Comparison of ENCODE assay signal across 2 cellular contexts in genomic region chr2:29100564-29100963, GRCh38.
TF ChIP-seq lines count a peak whose summit lies in the region.

No MANE protein-coding gene starts in this region.

TF ChIP-seq in HepG2, 621 proteins besides CTCF, POLR2A, EP300 and RAD21 (continues in another document):
- TF ChIP-seq ZNF512B (CRISPR knock-in tag; IDR thresholded peaks at IDR 0.05; ENCODE audit: borderline replicate concordance) (no peak), ZNF792 (CRISPR knock-in tag; IDR thresholded peaks at IDR 0.05) (no peak), ZNF558 (CRISPR knock-in tag; IDR thresholded peaks at IDR 0.05; ENCODE audit: borderline replicate concordance) (no peak), MEIS1 (CRISPR knock-in tag; IDR thresholded peaks at IDR 0.05; ENCODE audit: borderline replicate concordance) (no peak), ZNF724P (CRISPR knock-in tag; IDR thresholded peaks at IDR 0.05; ENCODE audit: borderline replicate concordance) (peak; percentile 98), KDM6A (CRISPR knock-in tag; IDR thresholded peaks at IDR 0.05; ENCODE audit: low read depth) (no peak), ZNF546 (CRISPR knock-in tag; conservative IDR thresholded peaks at IDR 0.05) (no peak), ZFX (CRISPR knock-in tag; IDR thresholded peaks at IDR 0.05; ENCODE audit: low read depth) (no peak), ZIK1 (CRISPR knock-in tag; IDR thresholded peaks at IDR 0.05; ENCODE audit: borderline replicate concordance, low read depth) (no peak), DPF2 (CRISPR knock-in tag; IDR thresholded peaks at IDR 0.05; ENCODE audit: borderline replicate concordance, low read depth) (no peak), PHF8 (CRISPR knock-in tag; IDR thresholded peaks at IDR 0.05) (no peak), XBP1 (CRISPR knock-in tag; IDR thresholded peaks at IDR 0.05) (no peak), CBFB (CRISPR knock-in tag; IDR thresholded peaks at IDR 0.05) (no peak), PHB2 (IDR thresholded peaks at IDR 0.05; ENCODE audit: partially characterized antibody) (no peak), ZNF180 (CRISPR knock-in tag; IDR thresholded peaks at IDR 0.05; ENCODE audit: borderline replicate concordance, low read depth) (no peak), TEAD3 (CRISPR knock-in tag; optimal IDR thresholded peaks at IDR 0.05; ENCODE audit: borderline replicate concordance) (peak; percentile 36), LBX2 (CRISPR knock-in tag; IDR thresholded peaks at IDR 0.05; ENCODE audit: borderline replicate concordance) (no peak), HOXD1 (CRISPR knock-in tag; IDR thresholded peaks at IDR 0.05) (no peak), SOX13 (IDR thresholded peaks at IDR 0.05) (no peak), SOX13 (CRISPR knock-in tag; conservative IDR thresholded peaks at IDR 0.05 in 1 of 2, IDR thresholded peaks at IDR 0.05 in 1 of 2) (peak in 1 of 2 experiments; percentile 16; a peak in 1 of 4 replicates)
- TF ChIP-seq, protein P1, sequence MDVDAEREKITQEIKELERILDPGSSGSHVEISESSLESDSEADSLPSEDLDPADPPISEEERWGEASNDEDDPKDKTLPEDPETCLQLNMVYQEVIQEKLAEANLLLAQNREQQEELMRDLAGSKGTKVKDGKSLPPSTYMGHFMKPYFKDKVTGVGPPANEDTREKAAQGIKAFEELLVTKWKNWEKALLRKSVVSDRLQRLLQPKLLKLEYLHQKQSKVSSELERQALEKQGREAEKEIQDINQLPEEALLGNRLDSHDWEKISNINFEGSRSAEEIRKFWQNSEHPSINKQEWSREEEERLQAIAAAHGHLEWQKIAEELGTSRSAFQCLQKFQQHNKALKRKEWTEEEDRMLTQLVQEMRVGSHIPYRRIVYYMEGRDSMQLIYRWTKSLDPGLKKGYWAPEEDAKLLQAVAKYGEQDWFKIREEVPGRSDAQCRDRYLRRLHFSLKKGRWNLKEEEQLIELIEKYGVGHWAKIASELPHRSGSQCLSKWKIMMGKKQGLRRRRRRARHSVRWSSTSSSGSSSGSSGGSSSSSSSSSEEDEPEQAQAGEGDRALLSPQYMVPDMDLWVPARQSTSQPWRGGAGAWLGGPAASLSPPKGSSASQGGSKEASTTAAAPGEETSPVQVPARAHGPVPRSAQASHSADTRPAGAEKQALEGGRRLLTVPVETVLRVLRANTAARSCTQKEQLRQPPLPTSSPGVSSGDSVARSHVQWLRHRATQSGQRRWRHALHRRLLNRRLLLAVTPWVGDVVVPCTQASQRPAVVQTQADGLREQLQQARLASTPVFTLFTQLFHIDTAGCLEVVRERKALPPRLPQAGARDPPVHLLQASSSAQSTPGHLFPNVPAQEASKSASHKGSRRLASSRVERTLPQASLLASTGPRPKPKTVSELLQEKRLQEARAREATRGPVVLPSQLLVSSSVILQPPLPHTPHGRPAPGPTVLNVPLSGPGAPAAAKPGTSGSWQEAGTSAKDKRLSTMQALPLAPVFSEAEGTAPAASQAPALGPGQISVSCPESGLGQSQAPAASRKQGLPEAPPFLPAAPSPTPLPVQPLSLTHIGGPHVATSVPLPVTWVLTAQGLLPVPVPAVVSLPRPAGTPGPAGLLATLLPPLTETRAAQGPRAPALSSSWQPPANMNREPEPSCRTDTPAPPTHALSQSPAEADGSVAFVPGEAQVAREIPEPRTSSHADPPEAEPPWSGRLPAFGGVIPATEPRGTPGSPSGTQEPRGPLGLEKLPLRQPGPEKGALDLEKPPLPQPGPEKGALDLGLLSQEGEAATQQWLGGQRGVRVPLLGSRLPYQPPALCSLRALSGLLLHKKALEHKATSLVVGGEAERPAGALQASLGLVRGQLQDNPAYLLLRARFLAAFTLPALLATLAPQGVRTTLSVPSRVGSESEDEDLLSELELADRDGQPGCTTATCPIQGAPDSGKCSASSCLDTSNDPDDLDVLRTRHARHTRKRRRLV (CRISPR knock-in tag; IDR thresholded peaks at IDR 0.05): no peak
- TF ChIP-seq, protein P2, sequence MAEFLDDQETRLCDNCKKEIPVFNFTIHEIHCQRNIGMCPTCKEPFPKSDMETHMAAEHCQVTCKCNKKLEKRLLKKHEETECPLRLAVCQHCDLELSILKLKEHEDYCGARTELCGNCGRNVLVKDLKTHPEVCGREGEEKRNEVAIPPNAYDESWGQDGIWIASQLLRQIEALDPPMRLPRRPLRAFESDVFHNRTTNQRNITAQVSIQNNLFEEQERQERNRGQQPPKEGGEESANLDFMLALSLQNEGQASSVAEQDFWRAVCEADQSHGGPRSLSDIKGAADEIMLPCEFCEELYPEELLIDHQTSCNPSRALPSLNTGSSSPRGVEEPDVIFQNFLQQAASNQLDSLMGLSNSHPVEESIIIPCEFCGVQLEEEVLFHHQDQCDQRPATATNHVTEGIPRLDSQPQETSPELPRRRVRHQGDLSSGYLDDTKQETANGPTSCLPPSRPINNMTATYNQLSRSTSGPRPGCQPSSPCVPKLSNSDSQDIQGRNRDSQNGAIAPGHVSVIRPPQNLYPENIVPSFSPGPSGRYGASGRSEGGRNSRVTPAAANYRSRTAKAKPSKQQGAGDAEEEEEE (CRISPR knock-in tag; IDR thresholded peaks at IDR 0.05; ENCODE audit: borderline replicate concordance): no peak

TF ChIP-seq in H1, 55 proteins besides CTCF, POLR2A, EP300 and RAD21:
- no peak for TF ChIP-seq CEBPB (IDR thresholded peaks at IDR 0.05; ENCODE audit: low read depth, low read length)
- TF ChIP-seq ASH2L (IDR thresholded peaks at IDR 0.05; ENCODE audit: low read length): no peak
- no peak for TF ChIP-seq POU5F1 (IDR thresholded peaks at IDR 0.05; ENCODE audit: low read depth, low read length)
- no peak for TF ChIP-seq SP2 (IDR thresholded peaks at IDR 0.05; ENCODE audit: low read length)
- no peak for TF ChIP-seq CBX8 (IDR thresholded peaks at IDR 0.05; ENCODE audit: borderline replicate concordance, low read depth, low read length)
- no peak for TF ChIP-seq HDAC2 (IDR thresholded peaks at IDR 0.05; ENCODE audit: borderline replicate concordance in 1 of 2, low read depth in 2 of 2, low read length in 2 of 2)
- peak; percentile 74 for TF ChIP-seq TEAD4 (IDR thresholded peaks at IDR 0.05; ENCODE audit: low read depth, low read length)
